Comparison of ENCODE assay signal across 8 cellular contexts in the genomic region with DNA sequence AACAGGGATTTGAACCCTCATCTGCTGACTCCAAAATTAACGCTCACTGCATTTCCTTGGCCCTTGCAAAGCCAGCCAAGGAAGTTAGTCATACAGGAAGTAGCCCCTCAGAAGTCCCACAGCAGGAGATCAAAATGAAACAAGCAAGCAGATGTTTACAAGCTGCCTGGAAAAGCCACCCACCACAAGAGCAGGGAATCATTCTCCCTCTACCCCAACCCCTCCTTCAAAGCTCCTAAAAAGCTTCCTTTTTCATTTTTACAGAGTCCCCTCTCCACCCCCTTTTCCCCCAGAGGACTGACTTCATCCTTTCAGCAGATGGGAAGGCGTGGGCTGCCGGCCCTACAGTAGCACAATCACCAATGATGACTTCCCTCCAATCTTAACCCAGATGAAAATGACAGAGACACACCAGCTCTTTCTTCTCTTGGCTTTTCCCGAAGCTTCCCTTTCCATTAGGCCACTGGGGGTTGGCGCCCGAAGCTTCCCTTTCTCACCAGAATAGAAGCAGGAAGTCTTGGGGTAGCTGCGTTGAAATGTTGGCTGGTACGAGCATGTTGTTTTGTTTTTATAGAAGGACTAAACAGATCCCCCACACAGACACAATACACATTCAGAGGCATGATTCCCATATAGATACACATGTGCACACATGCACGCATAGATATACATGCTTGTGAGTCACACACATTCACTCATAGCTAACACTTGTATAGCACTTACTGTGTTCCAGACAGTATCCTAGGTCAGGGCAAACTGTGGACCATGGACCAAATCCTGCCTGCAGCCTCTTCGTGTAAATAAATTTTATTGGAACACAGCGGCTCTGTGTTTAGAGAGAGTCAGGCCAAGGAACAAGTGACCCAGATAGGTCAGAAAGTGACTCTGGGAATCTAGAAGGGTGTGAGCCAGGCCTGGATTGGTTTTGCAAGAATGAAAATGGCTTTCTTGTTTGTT. TPM values are rescaled to one million over a fixed set of nuclear protein-coding genes. Genes with fewer than 3 reads are reported as not detected.
DNase-seq lines count a peak whose midpoint lies in the region; ATAC-seq and TF ChIP-seq lines count a peak whose summit lies in the region.

No MANE protein-coding gene starts in this region.

- TF ChIP-seq CTCF in cardiac fibroblast (IDR thresholded peaks at IDR 0.05; ENCODE audit: low read depth, low read length) = no peak
- no peak for TF ChIP-seq CTCF in left lung (IDR thresholded peaks at IDR 0.05)
- no peak for TF ChIP-seq CTCF in type B pancreatic cell (conservative IDR thresholded peaks at IDR 0.05)

- H3K4me1 ChIP-seq in GM23248 (ENCODE audit: insufficient read depth) (peaks cover 28% of the 10 kb centered on the region), left lung (peaks cover 20 to 69% of the 10 kb centered on the region in 2 donors)

- H3K36me3 ChIP-seq in GM23248 (ENCODE audit: low read depth) (no peaks in the 10 kb centered on the region), left lung (no peaks in the 10 kb centered on the region)

- H3K27me3 Mint-ChIP-seq in type B pancreatic cell = no peaks in the 10 kb centered on the region

- intact Hi-C loops in left lung (cut with DNase I) = no loop called here

- no peaks in the 10 kb centered on the region for H3K79me2 ChIP-seq in GM23248 (ENCODE audit: insufficient read depth)

- H3K4me3 ChIP-seq in GM23248 = peak overlapping the region; percentile 63
- peak overlapping the region in 1 of 2 donors; percentile 28 for H3K4me3 ChIP-seq in cardiac fibroblast (replicated peaks in 1 of 2; ENCODE audit: low read depth in 2 of 2, low read length in 2 of 2)
- no peak overlapping the region for H3K4me3 ChIP-seq in left lung

- H2AFZ ChIP-seq in GM23248 = peak overlapping the region; percentile 86

- DNase-seq in GM23248 = peak; percentile 75
- peak; percentile 31 for DNase-seq in NOMO-1 treated with dmso at 0.1 percent for 144 hours (lab: John Stamatoyannopoulos, UW; ENCODE audit: unreplicated experiment)
- peak; percentile 81 to 82 for DNase-seq in cardiac fibroblast (ENCODE audit: low read depth in 2 of 2)
- peak in 1 of 2 donors; percentile 64 for DNase-seq in left lung
- no peak for DNase-seq in type B pancreatic cell (ENCODE audit: extremely low spot score, unreplicated experiment)

- ATAC-seq in left lung = peak; percentile 63
- no peak for ATAC-seq in GM21447 (IDR thresholded peaks at IDR 0.05; ENCODE audit: unreplicated experiment)
- no peak for ATAC-seq in GM21786 (IDR thresholded peaks at IDR 0.05; ENCODE audit: unreplicated experiment)
- ATAC-seq in GM21529 (IDR thresholded peaks at IDR 0.05; ENCODE audit: unreplicated experiment) = no peak

- peak overlapping the region; percentile 61 for H3K27ac Mint-ChIP-seq in type B pancreatic cell

- H3K9me3 Mint-ChIP-seq in type B pancreatic cell = no peaks in the 10 kb centered on the region

- H3K4me3 Mint-ChIP-seq in type B pancreatic cell = no peak overlapping the region

- H3K4me1 Mint-ChIP-seq in type B pancreatic cell (ENCODE audit: unreplicated experiment) = peaks cover 30% of the 10 kb centered on the region

- peak overlapping the region; percentile 81 for H3K27ac ChIP-seq in GM23248
- H3K27ac ChIP-seq in left lung = peak overlapping the region; percentile 77 to 82

- no peaks in the 10 kb centered on the region for H3K9me2 ChIP-seq in GM23248 (ENCODE audit: insufficient read depth)

- H3K4me2 ChIP-seq in GM23248 (ENCODE audit: unreplicated experiment) = peak overlapping the region; percentile 67

- peak overlapping the region; percentile 63 for H3K9ac ChIP-seq in GM23248

- H3K36me3 Mint-ChIP-seq in type B pancreatic cell = no peaks in the 10 kb centered on the region

- H3F3A ChIP-seq in GM23248 (ENCODE audit: insufficient read depth) = peaks cover 41% of the 10 kb centered on the region

- H3K27me3 ChIP-seq in GM23248 (replicated peaks; ENCODE audit: insufficient read depth) = no peaks in the 10 kb centered on the region
- no peaks in the 10 kb centered on the region for H3K27me3 ChIP-seq in left lung

- in situ Hi-C loops in GM23248 (cut with MboI) = no loop called here

- WGBS in GM23248 (ENCODE audit: low coverage in 1 of 2, low lambda C conversion rate in 2 of 2, missing lambda C conversion rate in 2 of 2), 2 experiments = 2 to 3% methylated on average over 11 of the region's 11 CpGs

- H4K20me1 ChIP-seq in GM23248 (ENCODE audit: insufficient read depth) = no peaks in the 10 kb centered on the region

- H3K9me3 ChIP-seq in GM23248 (ENCODE audit: low read depth) (no peaks in the 10 kb centered on the region), left lung (no peaks in the 10 kb centered on the region)

RNA-seq across cellular contexts. Expression of a gene that starts 17.4 kb away (rescaled TPM):
- 64.7 and 71.9 TPM in 2 replicates for total RNA-seq in GM23248 (2014; rRNA removed; shearing (Covaris generic))
- polyA plus RNA-seq in GM23248 (2016; fragmentation: Nextera tagmentation; extraction: Ambion mirVana) = 9.5 and 11.0 TPM in 2 replicates
- total RNA-seq in left lung = 10 to 100 TPM; 67.6 to 82.7 TPM
- total RNA-seq in type B pancreatic cell (ENCODE audit: low replicate concordance) = 29.5 and 39.2 TPM in 2 replicates

RNA-seq across cellular contexts. Expression of a gene that starts 36.9 kb away (rescaled TPM):
- not detected in 2 replicates for total RNA-seq in GM23248 (2014; rRNA removed; shearing (Covaris generic))
- not detected in 2 replicates for polyA plus RNA-seq in GM23248 (2016; fragmentation: Nextera tagmentation; extraction: Ambion mirVana)
- 10 to 100 TPM; 12.3 to 26.3 TPM for total RNA-seq in left lung
- 10.7 and 24.8 TPM in 2 replicates for total RNA-seq in type B pancreatic cell (ENCODE audit: low replicate concordance)

Comparison
In these comparisons a context has a peak if more than half of its experiments do, and no peak if none do; other contexts are left out.
1. RNA of a gene that starts 36.9 kb away (total RNA-seq): 12.3 to 26.3 TPM in left lung and 10.7 to 24.8 TPM in type B pancreatic cell; not detected in GM23248; every median in the first group is over 10 times any median in the second.